ENCODE assay signal across 8 cellular contexts in genomic region chr5:116454417-116454927, GRCh38.
DNase-seq lines count a peak whose midpoint lies in the region; ATAC-seq and TF ChIP-seq lines count a peak whose summit lies in the region.

No MANE protein-coding gene starts in this region.

- H3K27ac ChIP-seq in SJCRH30 (peak overlapping the region; percentile 89), thoracic aorta (no peak overlapping the region)

- H3K27ac Mint-ChIP-seq in glutamatergic neuron (ENCODE audit: unreplicated experiment), result peak overlapping the region; percentile 71

- no peak for TF ChIP-seq CTCF in AG09319 (IDR thresholded peaks at IDR 0.05; ENCODE audit: low read depth, low read length)
- no peak for TF ChIP-seq CTCF in glutamatergic neuron (IDR thresholded peaks at IDR 0.05; ENCODE audit: partially characterized antibody, unreplicated experiment)
- no peak for TF ChIP-seq CTCF in thoracic aorta (IDR thresholded peaks at IDR 0.05)

- no peaks in the 10 kb centered on the region for H3K9me3 ChIP-seq in SJCRH30 (replicated peaks)
- no peaks in the 10 kb centered on the region for H3K9me3 ChIP-seq in thoracic aorta

- ATAC-seq in GM19043 (IDR thresholded peaks at IDR 0.05; ENCODE audit: low read depth, unreplicated experiment) (peak; percentile 99), HG03066 (IDR thresholded peaks at IDR 0.05; ENCODE audit: low read depth, unreplicated experiment) (peak; percentile 98), thoracic aorta (ENCODE audit: insufficient number of reproducible peaks, low FRiP score, low read depth) (no peak)

- H3K27me3 ChIP-seq in SJCRH30, result no peaks in the 10 kb centered on the region
- no peaks in the 10 kb centered on the region for H3K27me3 ChIP-seq in thoracic aorta (replicated peaks; ENCODE audit: insufficient read depth)

- H3K27me3 Mint-ChIP-seq in glutamatergic neuron (ENCODE audit: unreplicated experiment), result no peaks in the 10 kb centered on the region

- peaks cover 34% of the 10 kb centered on the region for H3K36me3 ChIP-seq in SJCRH30
- no peaks in the 10 kb centered on the region for H3K36me3 ChIP-seq in thoracic aorta

- DNase-seq in AG09319 (ENCODE audit: extremely low read depth, low read depth), result peak; percentile 83
- DNase-seq in SJCRH30, result peak; percentile 82 to 94
- no peak for DNase-seq in glutamatergic neuron
- no peak for DNase-seq in thoracic aorta (ENCODE audit: low spot score)
- DNase-seq in NCI-H1105 (lab: John Stamatoyannopoulos, UW), result no peak
- no peak for DNase-seq in HuH-7.5 (ENCODE audit: low spot score)

- H3K4me1 ChIP-seq in SJCRH30, result peaks cover 25% of the 10 kb centered on the region
- H3K4me1 ChIP-seq in thoracic aorta (ENCODE audit: control insufficient read depth in 1 of 2, low read depth in 2 of 2), result peaks cover 4 to 24% of the 10 kb centered on the region in 2 donors

- H3K9me3 Mint-ChIP-seq in glutamatergic neuron (ENCODE audit: unreplicated experiment), result peaks cover 14% of the 10 kb centered on the region

- peaks cover 57% of the 10 kb centered on the region for H3K4me1 Mint-ChIP-seq in glutamatergic neuron (ENCODE audit: low read depth, unreplicated experiment)

- H3K4me3 Mint-ChIP-seq in glutamatergic neuron (ENCODE audit: unreplicated experiment), result no peak overlapping the region

- H3K36me3 Mint-ChIP-seq in glutamatergic neuron (ENCODE audit: unreplicated experiment), result no peaks in the 10 kb centered on the region

- H3K4me3 ChIP-seq in SJCRH30 (peak overlapping the region; percentile 15), thoracic aorta (peak overlapping the region; percentile 49)

Comparison
In these comparisons a context has a peak if more than half of its experiments do, and no peak if none do; other contexts are left out.
1. DNase-seq: peak in AG09319 (single experiment) and SJCRH30 (2 of 2); none in glutamatergic neuron (single experiment), thoracic aorta (single experiment), NCI-H1105 (single experiment) and HuH-7.5 (single experiment).